ENCODE assay signal across 24 cellular contexts in the genomic region with DNA sequence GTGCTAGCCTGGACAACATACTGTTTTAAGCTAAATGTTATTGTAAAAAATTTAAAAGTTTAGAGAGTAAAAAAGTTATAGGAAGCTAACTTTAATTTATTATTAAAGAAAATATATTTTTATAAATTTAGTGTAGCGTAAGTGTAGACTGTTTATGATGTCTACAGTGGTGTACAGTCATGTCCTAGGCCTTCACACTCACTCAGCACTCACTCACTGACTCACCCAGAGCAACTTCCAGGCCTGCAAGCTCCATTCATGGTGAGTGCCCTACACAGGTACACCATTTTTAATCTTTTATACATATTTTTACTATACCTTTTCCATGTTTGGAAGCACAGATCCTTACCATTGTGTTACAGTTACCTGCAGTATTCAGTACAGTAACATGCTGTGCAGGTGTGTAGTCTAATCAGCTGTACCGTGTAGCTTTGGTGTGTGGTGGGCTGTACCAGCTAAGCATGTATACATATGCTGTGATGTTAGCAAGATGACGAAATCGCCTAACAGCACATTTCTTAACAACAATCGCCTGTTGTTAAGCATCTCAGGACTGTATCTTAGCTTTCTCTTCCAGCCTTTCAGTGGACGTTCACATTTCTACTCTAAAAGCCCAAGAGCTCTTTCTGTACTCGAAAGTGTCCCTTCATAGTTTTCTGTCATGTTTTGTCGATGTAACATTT. TPM values are rescaled to one million over a fixed set of nuclear protein-coding genes. Genes with fewer than 3 reads are reported as not detected.
A peak's percentile ranks its signal among the peaks of the same experiment; 100 is the strongest.
DNase-seq lines count a peak whose midpoint lies in the region; ATAC-seq, FAIRE-seq and TF ChIP-seq lines count a peak whose summit lies in the region.
"Had no signal": no experiment of that assay in that cellular context is flagged by ENCODE, and none has a peak within 500 bp of the region (broad histone marks: within the 10 kb centered on the region; RNA-seq: fewer than 3 reads in every experiment).

No MANE protein-coding gene starts in this region.

- H3K27ac ChIP-seq in mammary epithelial cell (ENCODE audit: insufficient read depth, low read depth, low read length) = no peak overlapping the region
- H3K27ac ChIP-seq in breast epithelium = no peak overlapping the region
- H3K27ac ChIP-seq in PC-3 (ENCODE audit: low read length) = no peak overlapping the region
- H3K27ac ChIP-seq in CD4-positive, alpha-beta T cell (ENCODE audit: low read depth, low read length) = no peak overlapping the region
- H3K27ac ChIP-seq: 22Rv1 had no signal

- no peak overlapping the region for H2AFZ ChIP-seq in mammary epithelial cell (ENCODE audit: low read depth, low read length)
- H2AFZ ChIP-seq in PC-3 (ENCODE audit: low read length) = no peak overlapping the region

- dilution Hi-C loops in mammary epithelial cell (cut with HindIII; ENCODE audit: low sequenced_read_pairs) = no loop called here

- in situ Hi-C loops in mammary epithelial cell (cut with MboI; ENCODE audit: low sequenced_read_pairs in 2 of 2) = no loop called here

- no peaks in the 10 kb centered on the region for H3K79me2 ChIP-seq in mammary epithelial cell (ENCODE audit: insufficient read depth, low read length)
- H3K79me2 ChIP-seq in PC-3 (ENCODE audit: low read length) = no peaks in the 10 kb centered on the region

- H3F3A ChIP-seq in PC-3 (ENCODE audit: low read length, unreplicated experiment) = no peaks in the 10 kb centered on the region

- no peaks in the 10 kb centered on the region for H3K27me3 ChIP-seq in mammary epithelial cell (ENCODE audit: insufficient read depth, low read length)
- no peaks in the 10 kb centered on the region for H3K27me3 ChIP-seq in breast epithelium
- no peaks in the 10 kb centered on the region for H3K27me3 ChIP-seq in PC-3 (ENCODE audit: low read length)
- no peaks in the 10 kb centered on the region for H3K27me3 ChIP-seq in bronchial epithelial cell (ENCODE audit: control insufficient read depth, insufficient read depth, low read length)
- peaks cover 23% of the 10 kb centered on the region for H3K27me3 ChIP-seq in CD4-positive, alpha-beta T cell (ENCODE audit: control insufficient read depth, insufficient read depth, low read length)

- WGBS in mammary epithelial cell (ENCODE audit: low coverage, missing lambda C conversion rate) = 91% methylated on average over 8 of the region's 8 CpGs

- H3K4me3 ChIP-seq in mammary epithelial cell (replicated peaks in 1 of 3; ENCODE audit: insufficient read depth in 1 of 3, low read depth in 2 of 3, low read length in 3 of 3) (no peak overlapping the region), breast epithelium (no peak overlapping the region), PC-3 (ENCODE audit: low read length) (no peak overlapping the region), bronchial epithelial cell (ENCODE audit: low read depth, low read length) (no peak overlapping the region)

- H3K36me3 Mint-ChIP-seq in activated CD4-positive, alpha-beta memory T cell treated with anti-CD3 and anti-CD28 coated beads for 36 hours = no peaks in the 10 kb centered on the region
- no peaks in the 10 kb centered on the region for H3K36me3 Mint-ChIP-seq in CD4-positive, alpha-beta T cell (ENCODE audit: low read depth)
- H3K36me3 Mint-ChIP-seq: CD14-positive monocyte had no signal

- H3K27me3 Mint-ChIP-seq in activated CD4-positive, alpha-beta memory T cell treated with anti-CD3 and anti-CD28 coated beads for 36 hours = peaks cover 42% of the 10 kb centered on the region
- H3K27me3 Mint-ChIP-seq in CD4-positive, alpha-beta T cell = peaks cover 73% of the 10 kb centered on the region

- no peak overlapping the region for H3K4me2 ChIP-seq in mammary epithelial cell (ENCODE audit: insufficient read depth, low read depth, low read length)
- no peak overlapping the region for H3K4me2 ChIP-seq in PC-3 (ENCODE audit: low read length)

- no peak for TF ChIP-seq POLR2A in breast epithelium (IDR thresholded peaks at IDR 0.05)

- CTCF ChIA-PET in mammary epithelial cell (lab: Charles Lee; ENCODE audit: low non-redundant PET) (no interaction called here), PC-3 (lab: Charles Lee) (no interaction called here)
- CTCF ChIA-PET in activated CD4-positive, alpha-beta memory T cell treated with anti-CD3 and anti-CD28 coated beads for 36 hours (lab: Charles Lee) = interaction anchor here (0.8 kb wide), 1 partner anchor 164 kb away, joined by 3 read pairs; no protein-coding TSS in a partner anchor
- CTCF ChIA-PET in CD4-positive, alpha-beta T cell (lab: Charles Lee) = no interaction called here

- no peaks in the 10 kb centered on the region for H3K4me1 Mint-ChIP-seq in activated CD4-positive, alpha-beta memory T cell treated with anti-CD3 and anti-CD28 coated beads for 36 hours (ENCODE audit: low read depth)
- H3K4me1 Mint-ChIP-seq in CD4-positive, alpha-beta T cell (ENCODE audit: low read depth) = no peaks in the 10 kb centered on the region
- H3K4me1 Mint-ChIP-seq: CD14-positive monocyte, IgD-negative memory B cell had no signal

- no peaks in the 10 kb centered on the region for H3K9me3 Mint-ChIP-seq in activated CD4-positive, alpha-beta memory T cell treated with anti-CD3 and anti-CD28 coated beads for 36 hours
- no peaks in the 10 kb centered on the region for H3K9me3 Mint-ChIP-seq in CD4-positive, alpha-beta T cell
- H3K9me3 Mint-ChIP-seq: CD14-positive monocyte had no signal

- no peak for TF ChIP-seq CTCF in mammary epithelial cell (conservative IDR thresholded peaks at IDR 0.05 in 1 of 2, IDR thresholded peaks at IDR 0.05 in 1 of 2; ENCODE audit: extremely low read depth in 1 of 2, insufficient read depth in 1 of 2, low read depth in 1 of 2, low read length in 2 of 2)
- TF ChIP-seq CTCF in breast epithelium (IDR thresholded peaks at IDR 0.05) = no peak
- TF ChIP-seq CTCF in PC-3 (conservative IDR thresholded peaks at IDR 0.05; ENCODE audit: low read depth, low read length) = no peak
- no peak for TF ChIP-seq CTCF in bronchial epithelial cell (IDR thresholded peaks at IDR 0.05; ENCODE audit: insufficient read depth, low read length, severe bottlenecking)
- TF ChIP-seq CTCF in CD4-positive, alpha-beta T cell (IDR thresholded peaks at IDR 0.05) = no peak

- no peak overlapping the region for H3K4me3 Mint-ChIP-seq in activated CD4-positive, alpha-beta memory T cell treated with anti-CD3 and anti-CD28 coated beads for 36 hours
- H3K4me3 Mint-ChIP-seq in CD4-positive, alpha-beta T cell = no peak overlapping the region

- no peaks in the 10 kb centered on the region for H3K9me3 ChIP-seq in mammary epithelial cell (replicated peaks; ENCODE audit: insufficient read depth, low read length)
- no peaks in the 10 kb centered on the region for H3K9me3 ChIP-seq in breast epithelium
- no peaks in the 10 kb centered on the region for H3K9me3 ChIP-seq in PC-3 (ENCODE audit: low read length)
- H3K9me3 ChIP-seq in CD4-positive, alpha-beta T cell (ENCODE audit: control insufficient read depth, low read length) = no peaks in the 10 kb centered on the region

- H4K20me1 ChIP-seq in mammary epithelial cell (ENCODE audit: insufficient read depth, low read length) (no peaks in the 10 kb centered on the region), PC-3 (ENCODE audit: low read length) (no peaks in the 10 kb centered on the region)

- ATAC-seq in PC-3 = peak; percentile 44
- ATAC-seq in CD4-positive, alpha-beta T cell (ENCODE audit: poor library complexity) = no peak
- no peak for ATAC-seq in GM21528 (IDR thresholded peaks at IDR 0.05; ENCODE audit: low FRiP score, unreplicated experiment)
- ATAC-seq: SK-N-SH treated with all-trans-retinoic acid at 6 μM for 48 hours had no signal

- H3K36me3 ChIP-seq in mammary epithelial cell (ENCODE audit: insufficient read depth, low read length) (no peaks in the 10 kb centered on the region), breast epithelium (peaks cover 5% of the 10 kb centered on the region), PC-3 (ENCODE audit: low read depth, low read length) (no peaks in the 10 kb centered on the region), bronchial epithelial cell (ENCODE audit: control insufficient read depth, insufficient read depth, low read length) (no peaks in the 10 kb centered on the region)

- no TSS peak for BruUV-seq in mammary epithelial cell (replicated peaks; lab: Mats Ljungman, UMichigan)
- no TSS peak for BruUV-seq in PC-3 (replicated peaks; lab: Mats Ljungman, UMichigan)

- no peak overlapping the region for H3K27ac Mint-ChIP-seq in activated CD4-positive, alpha-beta memory T cell treated with anti-CD3 and anti-CD28 coated beads for 36 hours
- no peak overlapping the region for H3K27ac Mint-ChIP-seq in CD4-positive, alpha-beta T cell
- H3K27ac Mint-ChIP-seq: CD14-positive monocyte, IgD-negative memory B cell had no signal

- FAIRE-seq in bronchial epithelial cell (lab: Jason Lieb, UNC) = no peak
- FAIRE-seq: GM12892, H1 had no signal

- no peaks in the 10 kb centered on the region for H3K9me2 ChIP-seq in PC-3 (replicated peaks; ENCODE audit: low read length)

- intact Hi-C loops in mammary epithelial cell (cut with micrococcal nuclease) = loop anchor here (10.0 kb wide), 1 partner anchor 112 kb away; no protein-coding TSS in a partner anchor
- intact Hi-C loops in breast epithelium (cut with DNase I; ENCODE audit: low total_unique reads) = no loop called here
- intact Hi-C loops in PC-3 (cut with micrococcal nuclease) = loop anchor here (5.0 kb wide), 1 partner anchor 164 kb away; no protein-coding TSS in a partner anchor
- intact Hi-C loops in activated CD4-positive, alpha-beta memory T cell treated with anti-CD3 and anti-CD28 coated beads for 36 hours (cut with micrococcal nuclease) = no loop called here
- intact Hi-C loops in CD4-positive, alpha-beta T cell (cut with DNase I, micrococcal nuclease) = no loop called here

- H3K4me1 ChIP-seq in mammary epithelial cell (ENCODE audit: insufficient read depth, low read length) (no peaks in the 10 kb centered on the region), breast epithelium (no peaks in the 10 kb centered on the region), PC-3 (ENCODE audit: insufficient read depth, low read length) (peaks cover 5% of the 10 kb centered on the region; the same call in 1 of the 2 replicates)

- H3K9ac ChIP-seq in mammary epithelial cell (ENCODE audit: insufficient read depth, low read length) (no peak overlapping the region), PC-3 (ENCODE audit: low read length) (no peak overlapping the region)

- POLR2A ChIA-PET in PC-3 (lab: Charles Lee; ENCODE audit: unreplicated experiment) = no interaction called here
- POLR2A ChIA-PET in activated CD4-positive, alpha-beta memory T cell treated with anti-CD3 and anti-CD28 coated beads for 36 hours (lab: Charles Lee) = no interaction called here
- POLR2A ChIA-PET in CD4-positive, alpha-beta T cell (lab: Charles Lee) = no interaction called here

- DNase-seq in mammary epithelial cell (peak; percentile 20), breast epithelium (ENCODE audit: low spot score in 2 of 2) (no peak), PC-3 (peak; percentile 36), bronchial epithelial cell (ENCODE audit: low read depth) (peak; percentile 72), HT-29 (ENCODE audit: low spot score) (no peak)
- DNase-seq in activated CD4-positive, alpha-beta memory T cell treated with anti-CD3 and anti-CD28 coated beads for 36 hours = no peak
- DNase-seq in CD4-positive, alpha-beta T cell = no peak
- DNase-seq: AML-193, COR-L47, DMS 273 treated with DMSO at 0.1 percent for 48 hours, Kasumi-1, NCI-H1694 treated with DMSO at 0.1 percent for 48 hours, NCI-H2107, NCI-H2227 treated with DMSO at 0.1 percent for 48 hours, NCI-H510A treated with DMSO at 0.1 percent for 48 hours, NCI-H774, SHP77 treated with DMSO at 0.1 percent for 48 hours had no signal

RNA-seq across cellular contexts. Expression of a gene that starts 12.5 kb away (rescaled TPM):
- total RNA-seq in mammary epithelial cell (1 to 10 TPM in 1 of 2 donors, under 1 TPM in 1; 0.96 to 1.0 TPM), breast epithelium (1 to 10 TPM in 2 of 3 donors, under 1 TPM in 1; 0.98 to 2.9 (median 1.3) TPM), PC-3 (2014; rRNA removed) (1.7 and 2.2 TPM in 2 replicates), bronchial epithelial cell (1.3 and 1.8 TPM in 2 replicates)
- 1.00 TPM for polyA plus RNA-seq in mammary epithelial cell
- not detected for polyA minus RNA-seq in mammary epithelial cell
- total RNA-seq in activated CD4-positive, alpha-beta memory T cell treated with anti-CD3 and anti-CD28 coated beads for 36 hours = 1 to 10 TPM; 1.4 to 2.6 TPM
- under 1 TPM in 1 of 2 experiments, not detected in 1; 0.99 TPM for total RNA-seq in CD4-positive, alpha-beta T cell
- 0.66 and 1.9 TPM in 2 replicates for total RNA-seq in HT-29 (2014; rRNA removed; shearing (Covaris generic))

Comparison
In these comparisons a context has a peak if more than half of its experiments do, and no peak if none do; other contexts are left out.
1. DNase-seq: peak in mammary epithelial cell (single experiment), PC-3 (single experiment) and bronchial epithelial cell (single experiment); none in breast epithelium (0 of 2), activated CD4-positive, alpha-beta memory T cell treated with anti-CD3 and anti-CD28 coated beads for 36 hours (single experiment), CD4-positive, alpha-beta T cell (0 of 10) and HT-29 (single experiment).
2. intact Hi-C loops: an anchor here in mammary epithelial cell (10.0 kb wide) and PC-3 (5.0 kb wide); none called in breast epithelium, activated CD4-positive, alpha-beta memory T cell treated with anti-CD3 and anti-CD28 coated beads for 36 hours and CD4-positive, alpha-beta T cell.